Comparison of ENCODE assay signal across 8 cellular contexts in the genomic region with DNA sequence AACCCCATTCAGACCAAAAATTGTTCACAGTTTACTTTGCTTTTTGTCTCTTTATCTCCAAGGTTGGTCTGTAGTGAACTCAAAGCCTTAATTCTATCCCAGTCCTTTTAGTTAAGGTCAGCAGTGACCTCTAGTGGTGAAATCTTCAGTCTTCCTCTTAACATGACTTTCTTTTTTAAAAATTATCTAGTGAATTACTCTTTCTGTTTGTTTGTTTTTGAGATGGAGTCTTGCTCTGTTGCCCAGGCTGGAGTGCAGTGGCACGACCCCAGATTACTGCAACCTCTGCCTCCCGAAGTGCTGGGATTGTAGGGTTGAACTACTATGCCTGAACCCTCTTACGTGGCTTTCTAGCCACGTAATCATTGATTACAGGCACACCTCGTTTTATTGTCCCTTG. TPM values are rescaled to one million over a fixed set of nuclear protein-coding genes. Genes with fewer than 3 reads are reported as not detected.
DNase-seq lines count a peak whose midpoint lies in the region; ATAC-seq and TF ChIP-seq lines count a peak whose summit lies in the region.

No MANE protein-coding gene starts in this region.

- H3K27ac ChIP-seq in spleen: no peak overlapping the region

- no peaks in the 10 kb centered on the region for H3K9me3 ChIP-seq in spleen

- no peaks in the 10 kb centered on the region for H3K36me3 ChIP-seq in spleen

- TF ChIP-seq POLR2A in spleen (IDR thresholded peaks at IDR 0.05): no peak

- DNase-seq in DMS153 treated with DMSO at 0.1 percent for 48 hours (lab: John Stamatoyannopoulos, UW; ENCODE audit: unreplicated experiment) (peak; percentile 56), HS-5 (ENCODE audit: low read depth) (peak; percentile 61), NCI-H82 (lab: John Stamatoyannopoulos, UW) (peak; percentile 90), iris pigment epithelial cell (ENCODE audit: low read depth) (peak; percentile 82), spleen (no peak)

- H3K4me1 Mint-ChIP-seq in brain: peaks cover 6% of the 10 kb centered on the region

- H3K27ac Mint-ChIP-seq in brain: peak overlapping the region in 3 of 5 experiments; percentile 14 to 45 (median 18)

- WGBS in spleen, 5 donors: 45 to 55% (median 50%) methylated on average over 5 of the region's 5 CpGs

- no peaks in the 10 kb centered on the region for H3K27me3 Mint-ChIP-seq in brain

- no peaks in the 10 kb centered on the region for H3K36me3 Mint-ChIP-seq in brain

- ATAC-seq in GM19351 (IDR thresholded peaks at IDR 0.05; ENCODE audit: unreplicated experiment) (peak; percentile 85), GM18520 (IDR thresholded peaks at IDR 0.05; ENCODE audit: unreplicated experiment) (no peak)

- TF ChIP-seq CTCF in brain (conservative IDR thresholded peaks at IDR 0.05) (peak; percentile 77 to 78), spleen (IDR thresholded peaks at IDR 0.05 in 8 of 11, conservative IDR thresholded peaks at IDR 0.05 in 3 of 11) (peak; percentile 38 to 81 (median 72))

- intact Hi-C loops in spleen (cut with DNase I; ENCODE audit: low total_unique reads): loop anchor here (1.0 kb wide), 1 partner anchor 170 kb away; no protein-coding TSS in a partner anchor

- peak overlapping the region in 1 of 5 experiments; percentile 36 for H3K4me3 Mint-ChIP-seq in brain

- H3K4me1 ChIP-seq in spleen: peaks cover 0 to 13% (median 7%) of the 10 kb centered on the region in 6 donors

- peaks cover 0 to 7% (median 0%) of the 10 kb centered on the region in 5 experiments for H3K9me3 Mint-ChIP-seq in brain

- H3K4me3 ChIP-seq in spleen: peak overlapping the region in 1 of 8 donors; percentile 43

- no peaks in the 10 kb centered on the region for H3K27me3 ChIP-seq in spleen (replicated peaks in 1 of 7)

RNA-seq across cellular contexts. Expression of gene ZNF487, which starts 25.0 kb away (rescaled TPM):
- 7.7 TPM for polyA plus RNA-seq in brain (ENCODE audit: insufficient read depth, low read depth, low replicate concordance)
- total RNA-seq in spleen: 10 to 100 TPM in 2 of 7 donors, 1 to 10 TPM in 5; 5.8 to 12.1 (median 7.9) TPM
- polyA plus RNA-seq in spleen: 1 to 10 TPM; 4.9 to 9.6 (median 7.0) TPM

RNA-seq across cellular contexts. Expression of gene HNRNPF, which starts 53.0 kb away (rescaled TPM):
- polyA plus RNA-seq in brain (ENCODE audit: insufficient read depth, low read depth, low replicate concordance) (227 TPM), spleen (100 to 1,000 TPM in 2 of 3 donors, 10 to 100 TPM in 1; 82.8 to 141 (median 116) TPM)
- 100 to 1,000 TPM; 159 to 253 (median 206) TPM for total RNA-seq in spleen
